10 cellular contexts compared by ENCODE assay signal in genomic region chr3:73037369-73037699, GRCh38. TPM values are rescaled to one million over a fixed set of nuclear protein-coding genes. Genes with fewer than 3 reads are reported as not detected.
DNase-seq lines count a peak whose midpoint lies in the region; ATAC-seq lines count a peak whose summit lies in the region.
"Had no signal": no experiment of that assay in that cellular context is flagged by ENCODE, and none has a peak within 500 bp of the region (broad histone marks: within the 10 kb centered on the region; RNA-seq: fewer than 3 reads in every experiment).

No MANE protein-coding gene starts in this region.

- H2AFZ ChIP-seq in mesenchymal stem cell (ENCODE audit: low read depth, low read length): no peak overlapping the region

- no peak overlapping the region for H3K4me3 ChIP-seq in mesenchymal stem cell (ENCODE audit: insufficient read depth in 1 of 2, low read depth in 1 of 2, low read length in 2 of 2)

- no peaks in the 10 kb centered on the region for H3K9me3 Mint-ChIP-seq in stimulated activated naive CD8-positive, alpha-beta T cell treated with anti-CD3 and anti-CD28 coated beads, Interleukin-15, amount 100 ng/mL, for 72 hours

- H3K36me3 ChIP-seq in mesenchymal stem cell (ENCODE audit: control insufficient read depth in 1 of 2, insufficient read depth in 2 of 2, low read depth in 1 of 2, low read length in 2 of 2): no peaks in the 10 kb centered on the region

- no peak overlapping the region for H2BK5ac ChIP-seq in mesenchymal stem cell (ENCODE audit: low read depth, low read length, poor library complexity, severe bottlenecking)

- H3K9me3 ChIP-seq in mesenchymal stem cell (ENCODE audit: control insufficient read depth, low read length): no peaks in the 10 kb centered on the region

- no peak overlapping the region for H3K14ac ChIP-seq in mesenchymal stem cell (ENCODE audit: low read length in 2 of 2)

- H3K27me3 Mint-ChIP-seq in stimulated activated naive CD8-positive, alpha-beta T cell treated with anti-CD3 and anti-CD28 coated beads, Interleukin-15, amount 100 ng/mL, for 72 hours: no peaks in the 10 kb centered on the region

- no peak overlapping the region for H3K18ac ChIP-seq in mesenchymal stem cell (ENCODE audit: low read depth in 1 of 2, low read length in 2 of 2)

- no peak overlapping the region for H3K23ac ChIP-seq in mesenchymal stem cell (ENCODE audit: low read length in 2 of 2)

- H2AK5ac ChIP-seq in mesenchymal stem cell (ENCODE audit: low read length, severe bottlenecking): no peak overlapping the region

- ATAC-seq in HG02610 (IDR thresholded peaks at IDR 0.05; ENCODE audit: unreplicated experiment) (peak; percentile 29), GM21423 (IDR thresholded peaks at IDR 0.05; ENCODE audit: unreplicated experiment) (no peak), GM21737 (IDR thresholded peaks at IDR 0.05; ENCODE audit: unreplicated experiment) (no peak)
- no peak for ATAC-seq in stimulated activated naive CD8-positive, alpha-beta T cell treated with anti-CD3 and anti-CD28 coated beads, Interleukin-15, amount 100 ng/mL, for 72 hours

- no peak overlapping the region for H2BK15ac ChIP-seq in mesenchymal stem cell (ENCODE audit: low read depth, poor library complexity, severe bottlenecking)

- H4K8ac ChIP-seq in mesenchymal stem cell (ENCODE audit: low read length): no peak overlapping the region

- no peaks in the 10 kb centered on the region for H3K79me1 ChIP-seq in mesenchymal stem cell (replicated peaks; ENCODE audit: low read length, poor library complexity, severe bottlenecking)

- H3K9ac ChIP-seq in mesenchymal stem cell (ENCODE audit: low read length): no peak overlapping the region

- peak overlapping the region in 1 of 2 donors; percentile 3 for H3K4me3 Mint-ChIP-seq in stimulated activated naive CD8-positive, alpha-beta T cell treated with anti-CD3 and anti-CD28 coated beads, Interleukin-15, amount 100 ng/mL, for 72 hours

- H3K27ac ChIP-seq in mesenchymal stem cell (ENCODE audit: low read length, poor library complexity, severe bottlenecking): no peak overlapping the region

- no peaks in the 10 kb centered on the region for H3K27me3 ChIP-seq in mesenchymal stem cell (ENCODE audit: control insufficient read depth in 1 of 2, insufficient read depth in 1 of 2, low read length in 2 of 2)

- H3K4ac ChIP-seq in mesenchymal stem cell (ENCODE audit: low read depth in 1 of 2, low read length in 2 of 2): no peak overlapping the region

- no peak overlapping the region for H2BK12ac ChIP-seq in mesenchymal stem cell (ENCODE audit: low read length in 2 of 2)

- H4K91ac ChIP-seq in mesenchymal stem cell (ENCODE audit: low read length): no peak overlapping the region

- DNase-seq in COLO829 (ENCODE audit: low spot score): peak; percentile 51
- DNase-seq in brain pericyte (ENCODE audit: low read depth, low spot score): peak; percentile 15
- DNase-seq in mesenchymal stem cell: peak; percentile 37
- no peak for DNase-seq in stimulated activated naive CD8-positive, alpha-beta T cell treated with anti-CD3 and anti-CD28 coated beads, Interleukin-15, amount 100 ng/mL, for 72 hours
- no peak for DNase-seq in KG1 (lab: John Stamatoyannopoulos, UW)
- DNase-seq: activated CD8-positive, alpha-beta memory T cell treated with anti-CD3 and anti-CD28 coated beads, Interleukin-2, amount 50 U/mL, for 48 hours; NCI-H1092 treated with DMSO at 0.1 percent for 48 hours had no signal

- peaks cover 90% of the 10 kb centered on the region for H3K4me1 Mint-ChIP-seq in stimulated activated naive CD8-positive, alpha-beta T cell treated with anti-CD3 and anti-CD28 coated beads, Interleukin-15, amount 100 ng/mL, for 72 hours

- H3K4me1 ChIP-seq in mesenchymal stem cell (ENCODE audit: control insufficient read depth, insufficient read depth, low read depth, low read length): peaks cover 3% of the 10 kb centered on the region

- H2BK120ac ChIP-seq in mesenchymal stem cell (ENCODE audit: low read depth, low read length): no peak overlapping the region

- no peak overlapping the region for H3K4me2 ChIP-seq in mesenchymal stem cell (ENCODE audit: low read length, poor library complexity, severe bottlenecking)

- H3K27ac Mint-ChIP-seq in stimulated activated naive CD8-positive, alpha-beta T cell treated with anti-CD3 and anti-CD28 coated beads, Interleukin-15, amount 100 ng/mL, for 72 hours: peak overlapping the region in 1 of 2 donors; percentile 1

RNA-seq across cellular contexts. Expression of gene EBLN2, which starts 24.1 kb away (rescaled TPM):
- polyA plus RNA-seq in mesenchymal stem cell (2013, experiment 1 of 2): 1.6 TPM
- polyA plus RNA-seq in mesenchymal stem cell (2013, experiment 2 of 2): 1.4 TPM

RNA-seq across cellular contexts. Expression of gene PPP4R2, which starts 40.7 kb away (rescaled TPM):
- 25.2 TPM for polyA plus RNA-seq in mesenchymal stem cell (2013, experiment 1 of 2)
- polyA plus RNA-seq in mesenchymal stem cell (2013, experiment 2 of 2): 26.0 TPM

Comparison
In these comparisons a context has a peak if more than half of its experiments do, and no peak if none do; other contexts are left out.
1. DNase-seq: peak in COLO829 (single experiment), brain pericyte (single experiment) and mesenchymal stem cell (single experiment); none in stimulated activated naive CD8-positive, alpha-beta T cell treated with anti-CD3 and anti-CD28 coated beads, Interleukin-15, amount 100 ng/mL, for 72 hours (0 of 2) and KG1 (single experiment).